Comparison of ENCODE assay signal across 3 cellular contexts in genomic region chr16:75281009-75281408, GRCh38. TPM values are rescaled to one million over a fixed set of nuclear protein-coding genes. Genes with fewer than 3 reads are reported as not detected.
"Had no signal": no experiment of that assay in that cellular context is flagged by ENCODE, and none has a peak within 500 bp of the region (broad histone marks: within the 10 kb centered on the region; RNA-seq: fewer than 3 reads in every experiment).

No MANE protein-coding gene starts in this region.

RNA-seq across cellular contexts. Expression of gene BCAR1, which starts 29.6 kb away (rescaled TPM):
- total RNA-seq: activated B cell treated with CpG ODN at 0.5 μM for 24 hours; T-helper 1 cell treated with Interleukin-12 subunit alpha and Interleukin-12 subunit beta and Interleukin-4 antibody, amounts not matched to agents 30 ng/mL and 1 ng/mL, for 36 hours; T-helper 2 cell treated with Interferon-gamma antibody and Interleukin-4, amounts not matched to agents 100 ng/mL and 5 ng/mL, for 36 hours had no signal
